ENCODE assay signal across 20 cellular contexts in the genomic region with DNA sequence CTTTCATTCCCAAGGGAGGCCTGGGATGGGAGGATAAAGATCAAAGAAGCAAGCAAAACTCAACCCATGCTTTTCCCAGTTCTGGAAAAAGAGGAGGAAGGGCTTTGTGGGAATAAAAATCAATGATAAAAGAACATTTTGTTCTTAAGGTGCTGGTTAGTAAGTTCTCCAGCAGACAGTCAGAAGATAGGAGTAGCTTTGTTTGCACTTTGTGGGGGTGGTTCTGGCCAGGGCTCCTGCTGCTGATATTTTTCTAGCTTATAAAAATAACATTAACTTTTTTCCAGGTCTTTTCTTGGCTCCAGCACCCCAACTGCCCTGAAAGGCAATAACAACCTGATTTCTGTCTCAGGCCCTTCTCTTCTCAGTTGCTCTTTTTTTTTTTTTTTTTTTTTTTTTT.
DNase-seq lines count a peak whose midpoint lies in the region; ATAC-seq and TF ChIP-seq lines count a peak whose summit lies in the region.
"Had no signal": no experiment of that assay in that cellular context is flagged by ENCODE, and none has a peak within 500 bp of the region (broad histone marks: within the 10 kb centered on the region; RNA-seq: fewer than 3 reads in every experiment).

No MANE protein-coding gene starts in this region.

- H3K36me3 ChIP-seq in right atrium auricular region (no peaks in the 10 kb centered on the region), aorta (ENCODE audit: control insufficient read depth in 1 of 2, insufficient read depth in 2 of 2, low read length in 1 of 2) (no peaks in the 10 kb centered on the region)
- H3K36me3 ChIP-seq: adrenal gland, BE2C had no signal

- ATAC-seq in left cardiac atrium = peak in 1 of 2 donors; percentile 64
- ATAC-seq in sciatic nerve = peak; percentile 86
- ATAC-seq in aorta (ENCODE audit: low FRiP score) = no peak
- ATAC-seq: effector memory CD8-positive, alpha-beta T cell; T-cell had no signal

- no peaks in the 10 kb centered on the region for H3K27me3 ChIP-seq in right atrium auricular region
- no peaks in the 10 kb centered on the region for H3K27me3 ChIP-seq in aorta (ENCODE audit: control insufficient read depth in 1 of 2, insufficient read depth in 2 of 2, low read length in 1 of 2)
- H3K27me3 ChIP-seq: adrenal gland, BE2C had no signal

- no peaks in the 10 kb centered on the region for H3K27me3 Mint-ChIP-seq in activated T-cell treated with anti-CD3 and anti-CD28 coated beads, Interleukin-2, amount 50 U/mL, for 24 hours
- H3K27me3 Mint-ChIP-seq: activated CD4-positive, alpha-beta T cell treated with anti-CD3 and anti-CD28 coated beads, Interleukin-2, amount 10 ng/mL, durations not matched to agents 7 days and 5 days; effector memory CD8-positive, alpha-beta T cell; naive B cell; T-cell had no signal

- DNase-seq in left cardiac atrium (peak; percentile 39), right atrium auricular region (ENCODE audit: low spot score) (no peak), iris pigment epithelial cell (ENCODE audit: low read depth) (peak; percentile 44), sciatic nerve (ENCODE audit: low spot score) (no peak), aorta (no peak), NCI-H1436 treated with DMSO at 0.1 percent for 48 hours (lab: John Stamatoyannopoulos, UW) (no peak)
- no peak for DNase-seq in stimulated activated CD4-positive, alpha-beta T cell treated with anti-CD3 and anti-CD28 coated beads, Interleukin-15, amount 100 ng/mL, for 24 hours
- DNase-seq in activated T-cell treated with anti-CD3 and anti-CD28 coated beads, Interleukin-2, amount 50 U/mL, for 24 hours = no peak
- DNase-seq: 8988T; activated CD4-positive, alpha-beta T cell treated with anti-CD3 and anti-CD28 coated beads, Interleukin-2, amount 10 ng/mL, durations not matched to agents 7 days and 5 days; activated effector memory CD4-positive, alpha-beta T cell treated with Interleukin-2 at 50 U/mL for 16 hours; BE2C; effector memory CD8-positive, alpha-beta T cell; Kasumi-1; naive B cell; NCI-H1417; NCI-H526 treated with DMSO at 0.1 percent for 48 hours; T-cell; trophoblast cell had no signal

- H3K4me3 ChIP-seq in right atrium auricular region = no peak overlapping the region
- no peak overlapping the region for H3K4me3 ChIP-seq in aorta (ENCODE audit: low read length in 2 of 2)
- H3K4me3 ChIP-seq: adrenal gland had no signal

- peaks cover 0 to 22% of the 10 kb centered on the region in 2 donors for H3K4me1 ChIP-seq in right atrium auricular region
- peaks cover 2 to 5% of the 10 kb centered on the region in 2 donors for H3K4me1 ChIP-seq in aorta (ENCODE audit: control insufficient read depth in 1 of 2, insufficient read depth in 2 of 2, low read length in 2 of 2)
- H3K4me1 ChIP-seq: BE2C had no signal

- H3K4me1 Mint-ChIP-seq in activated T-cell treated with anti-CD3 and anti-CD28 coated beads, Interleukin-2, amount 50 U/mL, for 24 hours (ENCODE audit: low read depth) = no peaks in the 10 kb centered on the region
- H3K4me1 Mint-ChIP-seq: activated CD4-positive, alpha-beta T cell treated with anti-CD3 and anti-CD28 coated beads, Interleukin-2, amount 10 ng/mL, durations not matched to agents 7 days and 5 days; naive B cell; T-cell had no signal

- no peaks in the 10 kb centered on the region for H3K9me3 ChIP-seq in right atrium auricular region
- no peaks in the 10 kb centered on the region for H3K9me3 ChIP-seq in aorta (ENCODE audit: control insufficient read depth, low read length)
- H3K9me3 ChIP-seq: adrenal gland, BE2C had no signal

- H3K4me3 Mint-ChIP-seq in activated T-cell treated with anti-CD3 and anti-CD28 coated beads, Interleukin-2, amount 50 U/mL, for 24 hours = no peak overlapping the region
- H3K4me3 Mint-ChIP-seq: activated CD4-positive, alpha-beta T cell treated with anti-CD3 and anti-CD28 coated beads, Interleukin-2, amount 10 ng/mL, durations not matched to agents 7 days and 5 days; effector memory CD8-positive, alpha-beta T cell; naive B cell; T-cell had no signal

- intact Hi-C loops in left cardiac atrium (cut with DNase I) = no loop called here
- intact Hi-C loops in sciatic nerve (cut with DNase I) = no loop called here
- intact Hi-C loops in aorta (cut with DNase I) = no loop called here

- H3K9me3 Mint-ChIP-seq in activated T-cell treated with anti-CD3 and anti-CD28 coated beads, Interleukin-2, amount 50 U/mL, for 24 hours = no peaks in the 10 kb centered on the region
- H3K9me3 Mint-ChIP-seq: activated CD4-positive, alpha-beta T cell treated with anti-CD3 and anti-CD28 coated beads, Interleukin-2, amount 10 ng/mL, durations not matched to agents 7 days and 5 days; effector memory CD8-positive, alpha-beta T cell; naive B cell; T-cell had no signal

- H3K27ac Mint-ChIP-seq in activated T-cell treated with anti-CD3 and anti-CD28 coated beads, Interleukin-2, amount 50 U/mL, for 24 hours = no peak overlapping the region
- H3K27ac Mint-ChIP-seq: activated CD4-positive, alpha-beta T cell treated with anti-CD3 and anti-CD28 coated beads, Interleukin-2, amount 10 ng/mL, durations not matched to agents 7 days and 5 days; effector memory CD8-positive, alpha-beta T cell; T-cell had no signal

- H3K27ac ChIP-seq in right atrium auricular region (peak overlapping the region in 1 of 2 donors; percentile 28), aorta (ENCODE audit: low read depth in 1 of 2, low read length in 2 of 2) (peak overlapping the region; percentile 36 to 71)

- TF ChIP-seq CTCF in right atrium auricular region (IDR thresholded peaks at IDR 0.05) = no peak

- no peaks in the 10 kb centered on the region for H3K36me3 Mint-ChIP-seq in activated T-cell treated with anti-CD3 and anti-CD28 coated beads, Interleukin-2, amount 50 U/mL, for 24 hours (ENCODE audit: low read depth)

Comparison
In these comparisons a context has a peak if more than half of its experiments do, and no peak if none do; other contexts are left out.
1. DNase-seq: peak in left cardiac atrium (single experiment) and iris pigment epithelial cell (single experiment); none in right atrium auricular region (single experiment), sciatic nerve (single experiment), aorta (0 of 2), NCI-H1436 treated with DMSO at 0.1 percent for 48 hours (single experiment), stimulated activated CD4-positive, alpha-beta T cell treated with anti-CD3 and anti-CD28 coated beads, Interleukin-15, amount 100 ng/mL, for 24 hours (single experiment) and activated T-cell treated with anti-CD3 and anti-CD28 coated beads, Interleukin-2, amount 50 U/mL, for 24 hours (single experiment).